In the genomic region with DNA sequence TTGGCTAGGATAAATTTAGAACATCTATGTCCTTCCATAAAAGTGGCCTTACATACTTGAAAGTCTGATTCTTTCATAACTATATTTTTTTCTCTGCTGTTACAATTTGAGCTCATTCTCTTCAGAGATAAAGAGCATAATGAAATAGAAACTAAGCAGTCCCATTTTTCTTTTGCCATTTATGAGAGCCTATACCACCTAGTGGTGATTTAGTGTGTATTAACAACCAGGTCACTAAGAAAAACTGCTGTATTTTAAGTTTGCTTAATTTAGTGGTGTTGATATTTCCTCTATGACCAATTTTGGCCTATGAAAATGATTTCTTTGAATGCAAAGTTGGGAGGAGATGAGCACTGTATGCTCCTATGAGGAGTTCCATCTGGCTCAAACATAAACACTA, we compare ENCODE assay signal across 14 cellular contexts.
DNase-seq lines count a peak whose midpoint lies in the region; ATAC-seq, FAIRE-seq and TF ChIP-seq lines count a peak whose summit lies in the region.
"Had no signal": no experiment of that assay in that cellular context is flagged by ENCODE, and none has a peak within 500 bp of the region (broad histone marks: within the 10 kb centered on the region; RNA-seq: fewer than 3 reads in every experiment).

No MANE protein-coding gene starts in this region.

- H3K36me3 ChIP-seq in heart right ventricle (no peaks in the 10 kb centered on the region), HepG2 (replicated peaks in 1 of 2; ENCODE audit: control insufficient read depth in 1 of 2, insufficient read depth in 2 of 2, low read length in 2 of 2) (no peaks in the 10 kb centered on the region)

- no peak overlapping the region for H3K9ac ChIP-seq in HepG2 (ENCODE audit: insufficient read depth, low read depth, low read length)

- POLR2A ChIA-PET in HepG2 (lab: Yijun Ruan, JAX): no interaction called here

- H3K4me3 Mint-ChIP-seq in type B pancreatic cell: no peak overlapping the region
- H3K4me3 Mint-ChIP-seq: naive B cell; T-helper 2 cell treated with Interferon-gamma antibody and Interleukin-4, amounts not matched to agents 5 μg/mL and 100 μg/mL, for 36 hours had no signal

- H3K9me3 ChIP-seq in heart right ventricle (peaks cover 0 to 24% (median 0%) of the 10 kb centered on the region in 11 donors), HepG2 (ENCODE audit: low read length) (peaks cover 4% of the 10 kb centered on the region; the same call in 1 of the 2 replicates)

- H3K9me3 Mint-ChIP-seq in type B pancreatic cell: no peaks in the 10 kb centered on the region

- H3K27me3 ChIP-seq in heart right ventricle (no peaks in the 10 kb centered on the region), HepG2 (ENCODE audit: control insufficient read depth in 1 of 2, insufficient read depth in 2 of 2, low read length in 2 of 2) (no peaks in the 10 kb centered on the region)

- DNase-seq in heart right ventricle (no peak), left ventricle myocardium superior (no peak), SW480 (ENCODE audit: low spot score) (peak; percentile 10), type B pancreatic cell (ENCODE audit: extremely low spot score, unreplicated experiment) (no peak), coronary artery (ENCODE audit: low spot score) (no peak), NCI-H510A (lab: John Stamatoyannopoulos, UW) (no peak), HepG2 (ENCODE audit: low spot score) (no peak)
- DNase-seq: aorta; GDM1; naive B cell; NCI-H2171 treated with DMSO at 0.1 percent for 48 hours; stimulated activated CD8-positive, alpha-beta memory T cell treated with anti-CD3 and anti-CD28 coated beads, Interleukin-4, amount 100 ng/mL, for 48 hours had no signal

- H3K79me2 ChIP-seq in HepG2 (ENCODE audit: insufficient read depth, low read length): no peaks in the 10 kb centered on the region

- no peak for TF ChIP-seq RAD21 in HepG2 (CRISPR knock-in tag; IDR thresholded peaks at IDR 0.05)

- no peaks in the 10 kb centered on the region for H3K4me1 Mint-ChIP-seq in type B pancreatic cell (ENCODE audit: unreplicated experiment)
- H3K4me1 Mint-ChIP-seq: naive B cell had no signal

- CTCF ChIA-PET in HepG2 (lab: Yijun Ruan, JAX; ENCODE audit: low intra/inter-chr PET ratio, low total read pairs): no interaction called here

- TF ChIP-seq CTCF in heart right ventricle (IDR thresholded peaks at IDR 0.05): peak in 7 of 9 donors; percentile 10 to 35 (median 16)
- peak; percentile 34; the same call in 1 of the 2 replicates for TF ChIP-seq CTCF in LNCAP (IDR thresholded peaks at IDR 0.05)
- peak; percentile 47 for TF ChIP-seq CTCF in type B pancreatic cell (conservative IDR thresholded peaks at IDR 0.05)
- no peak for TF ChIP-seq CTCF in coronary artery (IDR thresholded peaks at IDR 0.05)
- TF ChIP-seq CTCF in HepG2 (CRISPR knock-in tag; IDR thresholded peaks at IDR 0.05): no peak

- H3K27ac ChIP-seq in heart right ventricle (no peak overlapping the region), coronary artery (no peak overlapping the region), HepG2 (ENCODE audit: extremely low read length, insufficient read depth, low read length) (no peak overlapping the region)

- TF ChIP-seq EP300 in HepG2 (IDR thresholded peaks at IDR 0.05; ENCODE audit: low read depth in 2 of 2, low read length in 2 of 2): no peak
- no peak for TF ChIP-seq EP300 in HepG2 (CRISPR knock-in tag; IDR thresholded peaks at IDR 0.05; ENCODE audit: borderline replicate concordance)

- no peaks in the 10 kb centered on the region for H3K4me1 ChIP-seq in heart right ventricle
- no peaks in the 10 kb centered on the region for H3K4me1 ChIP-seq in HepG2 (ENCODE audit: insufficient read depth, low read length)

- ATAC-seq in heart right ventricle: no peak
- no peak for ATAC-seq in left ventricle myocardium superior
- ATAC-seq in HepG2: no peak

- H3K27me3 Mint-ChIP-seq in type B pancreatic cell: no peaks in the 10 kb centered on the region
- H3K27me3 Mint-ChIP-seq: naive B cell had no signal

- TF ChIP-seq POLR2A in HepG2 (IDR thresholded peaks at IDR 0.05; ENCODE audit: insufficient read depth in 1 of 2, low read depth in 2 of 2, low read length in 2 of 2): no peak

- no peaks in the 10 kb centered on the region for H4K20me1 ChIP-seq in HepG2 (ENCODE audit: insufficient read depth, low read length)

- in situ Hi-C loops in HepG2 (cut with HindIII; ENCODE audit: extremely low pct_ligation_motif_present, low pct_unique_long_range_greater_than_20kb): no loop called here

- H3K27ac Mint-ChIP-seq in type B pancreatic cell: no peak overlapping the region
- H3K27ac Mint-ChIP-seq: naive B cell; T-helper 2 cell treated with Interferon-gamma antibody and Interleukin-4, amounts not matched to agents 5 μg/mL and 100 μg/mL, for 36 hours had no signal

- no peak overlapping the region for H2AFZ ChIP-seq in HepG2 (ENCODE audit: low read length)

- no peak for FAIRE-seq in HepG2 (lab: Jason Lieb, UNC)

- H3K36me3 Mint-ChIP-seq in type B pancreatic cell: peaks cover 4% of the 10 kb centered on the region
- H3K36me3 Mint-ChIP-seq: naive B cell had no signal

- no TSS peak for BruUV-seq in HepG2 (replicated peaks; lab: Mats Ljungman, UMichigan)

- intact Hi-C loops in heart right ventricle (cut with DNase I): no loop called here
- intact Hi-C loops in left ventricle myocardium superior (cut with micrococcal nuclease): no loop called here
- intact Hi-C loops in HepG2 (cut with micrococcal nuclease; ENCODE audit: unreplicated experiment): no loop called here

- no peak overlapping the region for H3K4me2 ChIP-seq in HepG2 (ENCODE audit: low read depth, low read length)

- H3K4me3 ChIP-seq in heart right ventricle (no peak overlapping the region), coronary artery (no peak overlapping the region), HepG2 (replicated peaks in 1 of 3; ENCODE audit: insufficient read depth in 1 of 3, low read depth in 2 of 3, low read length in 3 of 3) (no peak overlapping the region)

TF ChIP-seq in HepG2, 621 proteins besides CTCF, POLR2A, EP300 and RAD21:
- TF ChIP-seq HIVEP1 (CRISPR knock-in tag; IDR thresholded peaks at IDR 0.05) (no peak), RORA (CRISPR knock-in tag; IDR thresholded peaks at IDR 0.05) (no peak), MEIS1 (CRISPR knock-in tag; IDR thresholded peaks at IDR 0.05; ENCODE audit: borderline replicate concordance) (no peak), ARNTL (CRISPR knock-in tag; IDR thresholded peaks at IDR 0.05) (no peak), FOSL2 (CRISPR knock-in tag; IDR thresholded peaks at IDR 0.05) (no peak), FOXC1 (CRISPR knock-in tag; IDR thresholded peaks at IDR 0.05; ENCODE audit: borderline replicate concordance) (no peak), ZNF652 (CRISPR knock-in tag; IDR thresholded peaks at IDR 0.05; ENCODE audit: borderline replicate concordance, low read depth) (no peak), SOX13 (IDR thresholded peaks at IDR 0.05) (no peak), SOX13 (CRISPR knock-in tag; conservative IDR thresholded peaks at IDR 0.05 in 1 of 2, IDR thresholded peaks at IDR 0.05 in 1 of 2) (no peak), ZNF296 (CRISPR knock-in tag; conservative IDR thresholded peaks at IDR 0.05) (no peak), ZNF335 (CRISPR knock-in tag; IDR thresholded peaks at IDR 0.05) (no peak), NFKBIZ (CRISPR knock-in tag; IDR thresholded peaks at IDR 0.05) (no peak), ZKSCAN1 (IDR thresholded peaks at IDR 0.05; ENCODE audit: low read length) (no peak), IRF2 (CRISPR knock-in tag; IDR thresholded peaks at IDR 0.05) (no peak), SALL2 (CRISPR knock-in tag; IDR thresholded peaks at IDR 0.05) (no peak), ATF7 (IDR thresholded peaks at IDR 0.05) (no peak), ATF7 (CRISPR knock-in tag; IDR thresholded peaks at IDR 0.05) (no peak), AGO2 (optimal IDR thresholded peaks at IDR 0.05; ENCODE audit: low read depth, low read length) (no peak)
- TF ChIP-seq, protein P1, sequence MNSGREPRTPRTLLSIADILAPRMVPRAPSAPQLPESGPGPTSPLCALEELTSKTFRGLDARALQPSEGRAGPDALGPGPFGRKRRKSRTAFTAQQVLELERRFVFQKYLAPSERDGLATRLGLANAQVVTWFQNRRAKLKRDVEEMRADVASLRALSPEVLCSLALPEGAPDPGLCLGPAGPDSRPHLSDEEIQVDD (CRISPR knock-in tag; IDR thresholded peaks at IDR 0.05; ENCODE audit: borderline replicate concordance): no peak
- TF ChIP-seq, protein P2, sequence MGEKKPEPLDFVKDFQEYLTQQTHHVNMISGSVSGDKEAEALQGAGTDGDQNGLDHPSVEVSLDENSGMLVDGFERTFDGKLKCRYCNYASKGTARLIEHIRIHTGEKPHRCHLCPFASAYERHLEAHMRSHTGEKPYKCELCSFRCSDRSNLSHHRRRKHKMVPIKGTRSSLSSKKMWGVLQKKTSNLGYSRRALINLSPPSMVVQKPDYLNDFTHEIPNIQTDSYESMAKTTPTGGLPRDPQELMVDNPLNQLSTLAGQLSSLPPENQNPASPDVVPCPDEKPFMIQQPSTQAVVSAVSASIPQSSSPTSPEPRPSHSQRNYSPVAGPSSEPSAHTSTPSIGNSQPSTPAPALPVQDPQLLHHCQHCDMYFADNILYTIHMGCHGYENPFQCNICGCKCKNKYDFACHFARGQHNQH (CRISPR knock-in tag; IDR thresholded peaks at IDR 0.05): no peak

Comparison
In these comparisons a context has a peak if more than half of its experiments do, and no peak if none do; other contexts are left out.
1. CTCF ChIP-seq: peak in heart right ventricle (7 of 9), LNCAP (single experiment) and type B pancreatic cell (single experiment); none in coronary artery (single experiment) and HepG2 (single experiment).